Comparison of ENCODE assay signal across 5 cellular contexts in genomic region chr7:153989066-153989627, GRCh38.
DNase-seq lines count a peak whose midpoint lies in the region; ATAC-seq, FAIRE-seq and TF ChIP-seq lines count a peak whose summit lies in the region.
"Not testable (repeated sequence)": the region's sequence is repeated elsewhere in the genome, so short reads cannot be mapped to it uniquely, and the experiment has no call there.

No MANE protein-coding gene starts in this region.

- peak overlapping the region; percentile 47 for H4K91ac ChIP-seq in trophoblast cell (ENCODE audit: low read depth, low read length)

- H3K27ac Mint-ChIP-seq in GM23338 = not testable (repeated sequence)

- POLR2A ChIA-PET in GM12878 (lab: Charles Lee); HepG2 (lab: Yijun Ruan, JAX): not testable (repeated sequence)

- not testable (repeated sequence) for H4K8ac ChIP-seq in trophoblast cell (ENCODE audit: low read depth, low read length)

- not testable (repeated sequence) for H2AFZ ChIP-seq in GM23338; GM12878 (ENCODE audit: control insufficient read depth, low read depth, low read length); HepG2 (ENCODE audit: low read length); trophoblast cell (ENCODE audit: insufficient read depth, low read length, poor library complexity)

- H3K4ac ChIP-seq in trophoblast cell (ENCODE audit: low read depth, low read length) = not testable (repeated sequence)

- not testable (repeated sequence) for H3K27me3 ChIP-seq in GM23338 (ENCODE audit: insufficient read depth); GM12878 (replicated peaks in 1 of 2; ENCODE audit: control insufficient read depth in 2 of 2, insufficient read depth in 2 of 2, low read length in 1 of 2); HepG2 (ENCODE audit: control insufficient read depth in 1 of 2, insufficient read depth in 2 of 2, low read length in 2 of 2); trophoblast cell (ENCODE audit: insufficient read depth, low read length); upper lobe of right lung

- H3K4me2 ChIP-seq in GM23338; GM12878 (ENCODE audit: control insufficient read depth, insufficient read depth); HepG2 (ENCODE audit: low read depth, low read length); trophoblast cell (ENCODE audit: low read length): not testable (repeated sequence)

- H3K14ac ChIP-seq in trophoblast cell (ENCODE audit: low read length) = not testable (repeated sequence)

- not testable (repeated sequence) for H3K79me1 ChIP-seq in trophoblast cell (ENCODE audit: low read length)

- not testable (repeated sequence) for H3K9ac ChIP-seq in GM12878 (ENCODE audit: control insufficient read depth, insufficient read depth, low read length); HepG2 (ENCODE audit: insufficient read depth, low read depth, low read length); trophoblast cell (ENCODE audit: low read length)

- WGBS in GM12878 (ENCODE audit: insufficient coverage, insufficient replicate concordance, low lambda C conversion rate, missing lambda C conversion rate) = 62% methylated on average over 10 of the region's 23 CpGs
- WGBS in HepG2 (ENCODE audit: low lambda C conversion rate) = 50% methylated on average over 15 of the region's 23 CpGs
- WGBS in trophoblast cell (ENCODE audit: extremely low coverage, insufficient coverage, insufficient read length) = 100% methylated on average over 5 of the region's 23 CpGs

- H3K18ac ChIP-seq in trophoblast cell (ENCODE audit: low read length) = not testable (repeated sequence)

- H2BK12ac ChIP-seq in trophoblast cell (ENCODE audit: low read length) = peak overlapping the region; percentile 76

- ATAC-seq in GM23338 (peak; percentile 35), HepG2 (peak; percentile 35; the same call in 2 of the 3 replicates), upper lobe of right lung (peak; percentile 10)
- ATAC-seq in GM12878 = not testable (repeated sequence)

- not testable (repeated sequence) for H3K9me2 ChIP-seq in GM23338 (ENCODE audit: insufficient read depth)

- peak overlapping the region; percentile 29 for H2AK5ac ChIP-seq in trophoblast cell (ENCODE audit: low read length)

- H3K4me1 Mint-ChIP-seq in GM23338 = not testable (repeated sequence)

- not testable (repeated sequence) for H3F3A ChIP-seq in GM23338 (replicated peaks; ENCODE audit: low read depth)

- CTCF ChIA-PET in GM12878 (lab: Yijun Ruan, JAX); HepG2 (lab: Yijun Ruan, JAX; ENCODE audit: low intra/inter-chr PET ratio, low total read pairs): not testable (repeated sequence)

- H4K12ac ChIP-seq in trophoblast cell (ENCODE audit: low read depth, low read length) = not testable (repeated sequence)

- in situ Hi-C loops in GM12878 (cut with MboI); HepG2 (cut with HindIII; ENCODE audit: extremely low pct_ligation_motif_present, low pct_unique_long_range_greater_than_20kb): not testable (repeated sequence)

- peaks cover 56% of the 10 kb centered on the region for H3K9me3 Mint-ChIP-seq in GM23338

- SMC1A ChIA-PET in GM12878 (lab: Charles Lee; ENCODE audit: uncharacterized antibody, unreplicated experiment) = not testable (repeated sequence)

- not testable (repeated sequence) for TF ChIP-seq RAD21 in GM12878 (IDR thresholded peaks at IDR 0.05; ENCODE audit: insufficient read depth, low read depth, low read length); HepG2 (CRISPR knock-in tag; IDR thresholded peaks at IDR 0.05)

- not testable (repeated sequence) for H2BK5ac ChIP-seq in trophoblast cell (ENCODE audit: low read depth, low read length, poor library complexity)

- not testable (repeated sequence) for H3K27ac ChIP-seq in GM23338 (ENCODE audit: low read depth); GM12878 (ENCODE audit: control insufficient read depth, insufficient read depth); HepG2 (ENCODE audit: extremely low read length, insufficient read depth, low read length); trophoblast cell (ENCODE audit: low read depth, low read length); upper lobe of right lung

- H3K23ac ChIP-seq in trophoblast cell (ENCODE audit: low read length) = not testable (repeated sequence)

- not testable (repeated sequence) for H3K36me3 ChIP-seq in GM23338 (ENCODE audit: insufficient read depth); GM12878 (ENCODE audit: control insufficient read depth in 2 of 2, insufficient read depth in 2 of 2, low read length in 1 of 2); HepG2 (replicated peaks in 1 of 2; ENCODE audit: control insufficient read depth in 1 of 2, insufficient read depth in 2 of 2, low read length in 2 of 2); trophoblast cell (ENCODE audit: control insufficient read depth in 1 of 2, insufficient read depth in 2 of 2, low read length in 2 of 2); upper lobe of right lung

- TF ChIP-seq CTCF in GM23338 (conservative IDR thresholded peaks at IDR 0.05; ENCODE audit: low read depth in 2 of 2); GM12878 (IDR thresholded peaks at IDR 0.05 in 2 of 3, conservative IDR thresholded peaks at IDR 0.05 in 1 of 3; ENCODE audit: control insufficient read depth in 2 of 3, extremely low read depth in 1 of 3, insufficient read depth in 1 of 3, low read depth in 3 of 3, low read length in 3 of 3); HepG2 (CRISPR knock-in tag; IDR thresholded peaks at IDR 0.05); upper lobe of right lung (IDR thresholded peaks at IDR 0.05): not testable (repeated sequence)

- H3K27me3 Mint-ChIP-seq in GM23338 (ENCODE audit: insufficient read depth, low read depth, poor library complexity) = not testable (repeated sequence)

- not testable (repeated sequence) for H3K4me3 Mint-ChIP-seq in GM23338

- TF ChIP-seq EP300 in GM12878 (IDR thresholded peaks at IDR 0.05; ENCODE audit: borderline replicate concordance in 1 of 2, control insufficient read depth in 1 of 2, low read depth in 2 of 2, low read length in 2 of 2); HepG2 (IDR thresholded peaks at IDR 0.05; ENCODE audit: low read depth in 2 of 2, low read length in 2 of 2); HepG2 (CRISPR knock-in tag; IDR thresholded peaks at IDR 0.05; ENCODE audit: borderline replicate concordance): not testable (repeated sequence)

- not testable (repeated sequence) for H3K4me1 ChIP-seq in GM23338 (ENCODE audit: insufficient read depth); GM12878 (ENCODE audit: control insufficient read depth, insufficient read depth, low read length); HepG2 (ENCODE audit: insufficient read depth, low read length); trophoblast cell (ENCODE audit: control insufficient read depth in 1 of 2, insufficient read depth in 2 of 2, low read length in 2 of 2); upper lobe of right lung

- RAD21 ChIA-PET in GM12878 (lab: Charles Lee; ENCODE audit: unreplicated experiment) = not testable (repeated sequence)

- not testable (repeated sequence) for TF ChIP-seq POLR2A in GM12878 (IDR thresholded peaks at IDR 0.05; ENCODE audit: low read depth, low read length); HepG2 (IDR thresholded peaks at IDR 0.05; ENCODE audit: insufficient read depth in 1 of 2, low read depth in 2 of 2, low read length in 2 of 2)

- H3K79me2 ChIP-seq in GM23338 (replicated peaks; ENCODE audit: insufficient read depth); GM12878 (ENCODE audit: control insufficient read depth, insufficient read depth, low read length); HepG2 (ENCODE audit: insufficient read depth, low read length); trophoblast cell (ENCODE audit: control insufficient read depth, insufficient read depth, low read length, poor library complexity): not testable (repeated sequence)

- H2BK120ac ChIP-seq in trophoblast cell (ENCODE audit: insufficient read depth, low read length, poor library complexity) = not testable (repeated sequence)

- DNase-seq in GM23338 (ENCODE audit: low spot score); GM12878 (ENCODE audit: low read depth, low spot score); HepG2 (ENCODE audit: low spot score); trophoblast cell; upper lobe of right lung: not testable (repeated sequence)

- H3K4me3 ChIP-seq in GM23338; GM12878; HepG2 (replicated peaks in 1 of 3; ENCODE audit: insufficient read depth in 1 of 3, low read depth in 2 of 3, low read length in 3 of 3); trophoblast cell (ENCODE audit: low read depth, low read length); upper lobe of right lung: not testable (repeated sequence)

- intact Hi-C loops in GM12878 (cut with micrococcal nuclease; ENCODE audit: unreplicated experiment); HepG2 (cut with micrococcal nuclease; ENCODE audit: unreplicated experiment); upper lobe of right lung (cut with DNase I): not testable (repeated sequence)

- not testable (repeated sequence) for BruUV-seq in GM12878 (replicated peaks; lab: Mats Ljungman, UMichigan); HepG2 (replicated peaks; lab: Mats Ljungman, UMichigan)

- not testable (repeated sequence) for FAIRE-seq in GM12878 (lab: Jason Lieb, UNC); HepG2 (lab: Jason Lieb, UNC)

- H3K36me3 Mint-ChIP-seq in GM23338 (ENCODE audit: low read depth) = not testable (repeated sequence)

- H3K9me3 ChIP-seq in GM12878 (replicated peaks; ENCODE audit: control insufficient read depth, insufficient read depth, low read length); HepG2 (ENCODE audit: low read length); trophoblast cell (ENCODE audit: insufficient read depth, low read depth, low read length); upper lobe of right lung: not testable (repeated sequence)

- H4K20me1 ChIP-seq in GM23338 (replicated peaks; ENCODE audit: insufficient read depth); GM12878 (ENCODE audit: control insufficient read depth, insufficient read depth); HepG2 (ENCODE audit: insufficient read depth, low read length): not testable (repeated sequence)
